ENCODE assay signal across 20 cellular contexts in the genomic region with DNA sequence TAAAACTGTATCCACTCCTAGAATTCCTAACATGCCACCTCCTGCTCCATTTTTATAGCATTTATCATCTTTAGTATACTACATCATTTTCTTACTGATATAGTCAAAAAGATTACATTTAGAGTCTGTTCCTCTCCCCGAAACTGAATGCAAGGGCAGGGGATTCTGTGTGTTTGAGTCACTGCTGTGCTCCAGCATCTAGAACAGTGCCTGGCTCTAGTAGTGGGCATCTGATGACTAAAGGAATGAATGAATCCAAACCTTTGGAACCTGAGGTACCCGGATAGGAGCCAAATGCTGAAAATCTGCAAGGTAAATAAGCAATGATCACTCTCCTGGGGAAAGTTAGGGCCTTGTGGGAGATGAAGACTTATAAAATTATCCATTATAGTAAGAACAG.
"Had no signal": no experiment of that assay in that cellular context is flagged by ENCODE, and none has a peak within 500 bp of the region (broad histone marks: within the 10 kb centered on the region; RNA-seq: fewer than 3 reads in every experiment).

No MANE protein-coding gene starts in this region.

- H3K4me2 ChIP-seq: smooth muscle cell had no signal

- H3K27ac ChIP-seq: epithelial cell of prostate, esophagus muscularis mucosa, gastroesophageal sphincter, lower lobe of right lung, pancreas, prostate gland, suprapubic skin, thyroid gland had no signal

- H3K4me1 ChIP-seq: lower lobe of right lung, pancreas, prostate gland, suprapubic skin, thyroid gland had no signal

- H3K9me3 ChIP-seq: esophagus muscularis mucosa, gastroesophageal sphincter, lower lobe of right lung, pancreas, prostate gland, suprapubic skin, thyroid gland had no signal

- H3K27me3 ChIP-seq: esophagus muscularis mucosa, gastroesophageal sphincter, pancreas, suprapubic skin, thyroid gland had no signal

- DNase-seq: cerebellar nuclear complex; effector memory CD8-positive, alpha-beta T cell; glutamatergic neuron; kidney; lower lobe of right lung; mesenchymal stem cell; midbrain; naive B cell; occipital lobe; pancreas; retina; stimulated activated CD4-positive, alpha-beta T cell treated with anti-CD3 and anti-CD28 coated beads, Interleukin-2, amount 100 ng/mL, for 48 hours; stimulated activated naive CD8-positive, alpha-beta T cell treated with anti-CD3 and anti-CD28 coated beads, Interleukin-15, Interleukin-2, amounts not matched to agents 100 U/mL and 50 U/mL, for 24 hours; thyroid gland had no signal

- H3K36me3 ChIP-seq: prostate gland had no signal

- H3K4me3 ChIP-seq: esophagus muscularis mucosa, gastroesophageal sphincter, lower lobe of right lung, pancreas, prostate gland, smooth muscle cell, suprapubic skin, thyroid gland had no signal

- ATAC-seq: effector memory CD8-positive, alpha-beta T cell; gastroesophageal sphincter; lower lobe of right lung; pancreas; stimulated activated naive CD8-positive, alpha-beta T cell treated with anti-CD3 and anti-CD28 coated beads, Interleukin-15, Interleukin-2, amounts not matched to agents 100 U/mL and 50 U/mL, for 24 hours had no signal
